Comparison of ENCODE assay signal across 9 cellular contexts in genomic region chr6:30357678-30358339, GRCh38. TPM values are rescaled to one million over a fixed set of nuclear protein-coding genes. Genes with fewer than 3 reads are reported as not detected.
DNase-seq lines count a peak whose midpoint lies in the region; ATAC-seq and TF ChIP-seq lines count a peak whose summit lies in the region.
"Had no signal": no experiment of that assay in that cellular context is flagged by ENCODE, and none has a peak within 500 bp of the region (broad histone marks: within the 10 kb centered on the region; RNA-seq: fewer than 3 reads in every experiment).

No MANE protein-coding gene starts in this region.

- H3K27ac ChIP-seq in DND-41 (ENCODE audit: low read length): no peak overlapping the region
- H3K27ac ChIP-seq in SK-N-SH (ENCODE audit: low read depth in 2 of 2, low read length in 1 of 2): no peak overlapping the region
- H3K27ac ChIP-seq in left ventricle myocardium inferior (replicated peaks): no peak overlapping the region
- H3K27ac ChIP-seq: skin epidermis had no signal

- H3K36me3 ChIP-seq in DND-41 (ENCODE audit: insufficient read depth, low read length) (no peaks in the 10 kb centered on the region), SK-N-SH (replicated peaks in 1 of 2; ENCODE audit: control insufficient read depth in 1 of 2, insufficient read depth in 2 of 2, low read length in 1 of 2) (no peaks in the 10 kb centered on the region), left ventricle myocardium inferior (no peaks in the 10 kb centered on the region)

- no peak overlapping the region for H2AFZ ChIP-seq in DND-41 (ENCODE audit: low read depth, low read length)
- H2AFZ ChIP-seq in SK-N-SH (ENCODE audit: low read depth): peak overlapping the region; percentile 61; the same call in 1 of the 2 replicates

- TF ChIP-seq CTCF in DND-41 (IDR thresholded peaks at IDR 0.05; ENCODE audit: borderline replicate concordance, extremely low read depth, low read length, poor library complexity, severe bottlenecking) (peak; percentile 69), LNCAP (IDR thresholded peaks at IDR 0.05) (peak; percentile 76), SK-N-SH (IDR thresholded peaks at IDR 0.05) (peak; percentile 86), left ventricle myocardium inferior (IDR thresholded peaks at IDR 0.05; ENCODE audit: borderline replicate concordance) (peak; percentile 74)

- TF ChIP-seq RAD21 in SK-N-SH (IDR thresholded peaks at IDR 0.05; ENCODE audit: low read length): peak; percentile 75

- no peaks in the 10 kb centered on the region for H3K4me1 ChIP-seq in DND-41 (ENCODE audit: insufficient read depth, low read length)
- peaks cover 0 to 4% of the 10 kb centered on the region in 2 experiments; a peak in 1 of 4 replicates for H3K4me1 ChIP-seq in SK-N-SH (ENCODE audit: control insufficient read depth in 1 of 2, insufficient read depth in 2 of 2, low read depth in 1 of 2, low read length in 1 of 2)
- H3K4me1 ChIP-seq in left ventricle myocardium inferior: peaks cover 5% of the 10 kb centered on the region

- CTCF ChIA-PET in SK-N-SH (lab: Yijun Ruan, JAX): interaction anchor here (0.7 to 3.3 kb wide), 22 partner anchors 9 to 650 kb away, joined by 3 to 35 read pairs (median 4); partner anchors contain the start of gene TRIM39

- no peak for TF ChIP-seq EP300 in SK-N-SH (IDR thresholded peaks at IDR 0.05; ENCODE audit: borderline replicate concordance in 1 of 2, low read depth in 1 of 2, low read length in 1 of 2)

- no peaks in the 10 kb centered on the region for H3K9me2 ChIP-seq in SK-N-SH

- no peaks in the 10 kb centered on the region for H4K20me1 ChIP-seq in DND-41 (ENCODE audit: insufficient read depth, low read length)
- no peaks in the 10 kb centered on the region for H4K20me1 ChIP-seq in SK-N-SH (ENCODE audit: insufficient read depth)

- POLR2A ChIA-PET in SK-N-SH (lab: Yijun Ruan, JAX): no interaction called here

- ATAC-seq in DND-41 (ENCODE audit: insufficient read depth, low read depth) (peak; percentile 62; the same call in 2 of the 3 replicates), GM18520 (IDR thresholded peaks at IDR 0.05; ENCODE audit: unreplicated experiment) (no peak), GM21447 (IDR thresholded peaks at IDR 0.05; ENCODE audit: unreplicated experiment) (no peak)

- no peaks in the 10 kb centered on the region for H3F3A ChIP-seq in SK-N-SH (replicated peaks; ENCODE audit: insufficient read depth)

- H3K9me3 ChIP-seq in DND-41 (ENCODE audit: insufficient read depth, low read length, severe bottlenecking) (no peaks in the 10 kb centered on the region), SK-N-SH (no peaks in the 10 kb centered on the region), left ventricle myocardium inferior (replicated peaks) (peaks cover 8% of the 10 kb centered on the region)

- H3K27me3 ChIP-seq in DND-41 (ENCODE audit: insufficient read depth, low read length, poor library complexity): peaks cover 37% of the 10 kb centered on the region
- H3K27me3 ChIP-seq in SK-N-SH (ENCODE audit: insufficient read depth): peaks cover 58% of the 10 kb centered on the region; the same call in 1 of the 2 replicates
- H3K27me3 ChIP-seq in left ventricle myocardium inferior (ENCODE audit: low read depth): peaks cover 66% of the 10 kb centered on the region

- intact Hi-C loops in left ventricle myocardium inferior (cut with micrococcal nuclease): no loop called here
- intact Hi-C loops in posterior cingulate gyrus (cut with DNase I): loop anchor here (5.0 kb wide), 1 partner anchor 39 kb away; no protein-coding TSS in a partner anchor

- 16% methylated on average over 22 of the region's 34 CpGs for WGBS in SK-N-SH (ENCODE audit: low lambda C conversion rate)

- H3K9ac ChIP-seq in DND-41 (ENCODE audit: low read depth, low read length) (no peak overlapping the region), SK-N-SH (no peak overlapping the region)

- H3K4me3 ChIP-seq in DND-41 (ENCODE audit: low read depth in 1 of 2, low read length in 2 of 2) (no peak overlapping the region), SK-N-SH (ENCODE audit: low read depth in 2 of 2, low read length in 1 of 2) (peak overlapping the region; percentile 36 to 46), left ventricle myocardium inferior (peak overlapping the region; percentile 50)

- H3K4me2 ChIP-seq in DND-41 (ENCODE audit: insufficient read depth, low read length): no peak overlapping the region
- H3K4me2 ChIP-seq in SK-N-SH: peak overlapping the region; percentile 90

- H3K79me2 ChIP-seq in DND-41 (ENCODE audit: insufficient read depth, low read length): no peaks in the 10 kb centered on the region
- H3K79me2 ChIP-seq in SK-N-SH (ENCODE audit: insufficient read depth): no peaks in the 10 kb centered on the region

- DNase-seq in DND-41 (peak; percentile 31), SK-N-SH (peak; percentile 76), amniotic stem cell (lab: John Stamatoyannopoulos, UW) (peak; percentile 2), left ventricle myocardium inferior (no peak), posterior cingulate gyrus (peak in 9 of 10 donors; percentile 34 to 94 (median 65))

TF ChIP-seq in SK-N-SH, 30 proteins besides CTCF, POLR2A, EP300 and RAD21:
- TF ChIP-seq SMC3 (IDR thresholded peaks at IDR 0.05; ENCODE audit: low read depth, low read length) (peak; percentile 33; the same call in 1 of the 2 replicates), CHD2 (IDR thresholded peaks at IDR 0.05; ENCODE audit: low read length, partially characterized antibody) (no peak)
TF ChIP-seq in SK-N-SH: peak in this region for 1.

RNA-seq across cellular contexts. Expression of gene RPP21, which starts 12.9 kb away (rescaled TPM):
- polyA plus RNA-seq in SK-N-SH (2012; rRNA removed): 68.8 and 108 TPM in 2 replicates
- 40.2 and 60.4 TPM in 2 replicates for polyA plus RNA-seq in SK-N-SH (2012; cell fraction: cytosol; rRNA removed)
- 108 and 202 TPM in 2 replicates for polyA plus RNA-seq in SK-N-SH (2012; cell fraction: nucleus; rRNA removed)
- 25.7 TPM for total RNA-seq in left ventricle myocardium inferior

RNA-seq across cellular contexts. Expression of gene TRIM39, which starts 31.1 kb away (rescaled TPM):
- polyA plus RNA-seq in SK-N-SH (2012; rRNA removed): 6.5 and 7.4 TPM in 2 replicates
- polyA plus RNA-seq in SK-N-SH (2012; cell fraction: cytosol; rRNA removed): 5.5 and 5.9 TPM in 2 replicates
- polyA plus RNA-seq in SK-N-SH (2012; cell fraction: nucleus; rRNA removed): 18.5 and 22.9 TPM in 2 replicates
- total RNA-seq in left ventricle myocardium inferior: 7.7 TPM

Comparison
In these comparisons a context has a peak if more than half of its experiments do, and no peak if none do; other contexts are left out.
1. H3K4me3 ChIP-seq: peak in SK-N-SH (2 of 2) and left ventricle myocardium inferior (single experiment); none in DND-41 (0 of 2).
2. Peak in every context shown above with its lines, with median percentiles within 50 percentile points of each other: CTCF ChIP-seq.